In genomic region chr19:7897289-7897688, GRCh38 we compare ENCODE assay signal across 1 cellular context.
TF ChIP-seq lines count a peak whose summit lies in the region.

No MANE protein-coding gene starts in this region.

TF ChIP-seq in HepG2, 621 proteins besides CTCF, POLR2A, EP300 and RAD21 (continues in another document):
- TF ChIP-seq NFYC (CRISPR knock-in tag; IDR thresholded peaks at IDR 0.05), result no peak
- TF ChIP-seq, protein P1, sequence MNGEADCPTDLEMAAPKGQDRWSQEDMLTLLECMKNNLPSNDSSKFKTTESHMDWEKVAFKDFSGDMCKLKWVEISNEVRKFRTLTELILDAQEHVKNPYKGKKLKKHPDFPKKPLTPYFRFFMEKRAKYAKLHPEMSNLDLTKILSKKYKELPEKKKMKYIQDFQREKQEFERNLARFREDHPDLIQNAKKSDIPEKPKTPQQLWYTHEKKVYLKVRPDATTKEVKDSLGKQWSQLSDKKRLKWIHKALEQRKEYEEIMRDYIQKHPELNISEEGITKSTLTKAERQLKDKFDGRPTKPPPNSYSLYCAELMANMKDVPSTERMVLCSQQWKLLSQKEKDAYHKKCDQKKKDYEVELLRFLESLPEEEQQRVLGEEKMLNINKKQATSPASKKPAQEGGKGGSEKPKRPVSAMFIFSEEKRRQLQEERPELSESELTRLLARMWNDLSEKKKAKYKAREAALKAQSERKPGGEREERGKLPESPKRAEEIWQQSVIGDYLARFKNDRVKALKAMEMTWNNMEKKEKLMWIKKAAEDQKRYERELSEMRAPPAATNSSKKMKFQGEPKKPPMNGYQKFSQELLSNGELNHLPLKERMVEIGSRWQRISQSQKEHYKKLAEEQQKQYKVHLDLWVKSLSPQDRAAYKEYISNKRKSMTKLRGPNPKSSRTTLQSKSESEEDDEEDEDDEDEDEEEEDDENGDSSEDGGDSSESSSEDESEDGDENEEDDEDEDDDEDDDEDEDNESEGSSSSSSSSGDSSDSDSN (CRISPR knock-in tag; IDR thresholded peaks at IDR 0.05), result 0 out of 2 replicates have a peak, but pooled peaks have one; percentile 43
- TF ChIP-seq ZNF430 (CRISPR knock-in tag; IDR thresholded peaks at IDR 0.05), result no peak
- no peak for TF ChIP-seq ZBTB42 (CRISPR knock-in tag; IDR thresholded peaks at IDR 0.05)
- TF ChIP-seq, protein P2, sequence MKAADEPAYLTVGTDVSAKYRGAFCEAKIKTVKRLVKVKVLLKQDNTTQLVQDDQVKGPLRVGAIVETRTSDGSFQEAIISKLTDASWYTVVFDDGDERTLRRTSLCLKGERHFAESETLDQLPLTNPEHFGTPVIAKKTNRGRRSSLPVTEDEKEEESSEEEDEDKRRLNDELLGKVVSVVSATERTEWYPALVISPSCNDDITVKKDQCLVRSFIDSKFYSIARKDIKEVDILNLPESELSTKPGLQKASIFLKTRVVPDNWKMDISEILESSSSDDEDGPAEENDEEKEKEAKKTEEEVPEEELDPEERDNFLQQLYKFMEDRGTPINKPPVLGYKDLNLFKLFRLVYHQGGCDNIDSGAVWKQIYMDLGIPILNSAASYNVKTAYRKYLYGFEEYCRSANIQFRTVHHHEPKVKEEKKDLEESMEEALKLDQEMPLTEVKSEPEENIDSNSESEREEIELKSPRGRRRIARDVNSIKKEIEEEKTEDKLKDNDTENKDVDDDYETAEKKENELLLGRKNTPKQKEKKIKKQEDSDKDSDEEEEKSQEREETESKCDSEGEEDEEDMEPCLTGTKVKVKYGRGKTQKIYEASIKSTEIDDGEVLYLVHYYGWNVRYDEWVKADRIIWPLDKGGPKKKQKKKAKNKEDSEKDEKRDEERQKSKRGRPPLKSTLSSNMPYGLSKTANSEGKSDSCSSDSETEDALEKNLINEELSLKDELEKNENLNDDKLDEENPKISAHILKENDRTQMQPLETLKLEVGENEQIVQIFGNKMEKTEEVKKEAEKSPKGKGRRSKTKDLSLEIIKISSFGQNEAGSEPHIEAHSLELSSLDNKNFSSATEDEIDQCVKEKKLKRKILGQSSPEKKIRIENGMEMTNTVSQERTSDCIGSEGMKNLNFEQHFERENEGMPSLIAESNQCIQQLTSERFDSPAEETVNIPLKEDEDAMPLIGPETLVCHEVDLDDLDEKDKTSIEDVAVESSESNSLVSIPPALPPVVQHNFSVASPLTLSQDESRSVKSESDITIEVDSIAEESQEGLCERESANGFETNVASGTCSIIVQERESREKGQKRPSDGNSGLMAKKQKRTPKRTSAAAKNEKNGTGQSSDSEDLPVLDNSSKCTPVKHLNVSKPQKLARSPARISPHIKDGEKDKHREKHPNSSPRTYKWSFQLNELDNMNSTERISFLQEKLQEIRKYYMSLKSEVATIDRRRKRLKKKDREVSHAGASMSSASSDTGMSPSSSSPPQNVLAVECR (CRISPR knock-in tag; IDR thresholded peaks at IDR 0.05; ENCODE audit: borderline replicate concordance), result peak; percentile 40; the same call in 1 of the 2 replicates
- TF ChIP-seq HMGA1 (CRISPR knock-in tag; conservative IDR thresholded peaks at IDR 0.05), result no peak
- TF ChIP-seq ZBTB44 (CRISPR knock-in tag; IDR thresholded peaks at IDR 0.05), result no peak
- TF ChIP-seq ZNF138 (CRISPR knock-in tag; IDR thresholded peaks at IDR 0.05; ENCODE audit: low read depth), result no peak
- no peak for TF ChIP-seq ZFP62 (CRISPR knock-in tag; IDR thresholded peaks at IDR 0.05)
- TF ChIP-seq ZNF280D (CRISPR knock-in tag; IDR thresholded peaks at IDR 0.05), result no peak
- TF ChIP-seq PREB (CRISPR knock-in tag; IDR thresholded peaks at IDR 0.05), result no peak
- peak; percentile 88 for TF ChIP-seq CEBPG (CRISPR knock-in tag; IDR thresholded peaks at IDR 0.05)
- peak; percentile 59; the same call in 1 of the 2 replicates for TF ChIP-seq SP4 (CRISPR knock-in tag; IDR thresholded peaks at IDR 0.05)
- TF ChIP-seq SPEN (CRISPR knock-in tag; IDR thresholded peaks at IDR 0.05; ENCODE audit: low read depth), result peak; percentile 75; the same call in 1 of the 2 replicates
- TF ChIP-seq ZNF766 (CRISPR knock-in tag; IDR thresholded peaks at IDR 0.05; ENCODE audit: borderline replicate concordance), result 0 out of 2 replicates have a peak, but pooled peaks have one; percentile 43
- no peak for TF ChIP-seq BRCA1 (CRISPR knock-in tag; IDR thresholded peaks at IDR 0.05)
- TF ChIP-seq IKZF4 (CRISPR knock-in tag; IDR thresholded peaks at IDR 0.05; ENCODE audit: borderline replicate concordance, low read depth, not compliant biosample characterization), result no peak
- TF ChIP-seq ZNF224 (CRISPR knock-in tag; IDR thresholded peaks at IDR 0.05), result no peak
- no peak for TF ChIP-seq NFAT5 (CRISPR knock-in tag; IDR thresholded peaks at IDR 0.05)
- TF ChIP-seq ZNF782 (CRISPR knock-in tag; IDR thresholded peaks at IDR 0.05; ENCODE audit: borderline replicate concordance), result no peak
- no peak for TF ChIP-seq HNRNPLL (IDR thresholded peaks at IDR 0.05; ENCODE audit: low read depth, low read length, poor library complexity, severe bottlenecking)
- TF ChIP-seq TSC22D2 (CRISPR knock-in tag; IDR thresholded peaks at IDR 0.05; ENCODE audit: borderline replicate concordance), result no peak
- peak; percentile 28; the same call in 1 of the 2 replicates for TF ChIP-seq FOXJ3 (CRISPR knock-in tag; IDR thresholded peaks at IDR 0.05; ENCODE audit: borderline replicate concordance)
- TF ChIP-seq, protein P3, sequence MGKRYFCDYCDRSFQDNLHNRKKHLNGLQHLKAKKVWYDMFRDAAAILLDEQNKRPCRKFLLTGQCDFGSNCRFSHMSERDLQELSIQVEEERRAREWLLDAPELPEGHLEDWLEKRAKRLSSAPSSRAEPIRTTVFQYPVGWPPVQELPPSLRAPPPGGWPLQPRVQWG (CRISPR knock-in tag; IDR thresholded peaks at IDR 0.05; ENCODE audit: borderline replicate concordance, low read depth), result no peak
- no peak for TF ChIP-seq GLI4 (CRISPR knock-in tag; IDR thresholded peaks at IDR 0.05; ENCODE audit: borderline replicate concordance)
- no peak for TF ChIP-seq ZBED4 (CRISPR knock-in tag; IDR thresholded peaks at IDR 0.05; ENCODE audit: borderline replicate concordance)
- TF ChIP-seq ZNF383 (CRISPR knock-in tag; IDR thresholded peaks at IDR 0.05; ENCODE audit: borderline replicate concordance), result no peak
- peak; percentile 66; the same call in 1 of the 2 replicates for TF ChIP-seq ZNF331 (CRISPR knock-in tag; IDR thresholded peaks at IDR 0.05)
- no peak for TF ChIP-seq ZNF121 (CRISPR knock-in tag; IDR thresholded peaks at IDR 0.05)
- no peak for TF ChIP-seq ZNF83 (CRISPR knock-in tag; IDR thresholded peaks at IDR 0.05; ENCODE audit: borderline replicate concordance)
- TF ChIP-seq ZNF547 (CRISPR knock-in tag; IDR thresholded peaks at IDR 0.05), result peak; percentile 46; the same call in 1 of the 2 replicates
